ENCODE assay signal across 2 cellular contexts in genomic region chr11:75265851-75266531, GRCh38.
TF ChIP-seq lines count a peak whose summit lies in the region.

No MANE protein-coding gene starts in this region.

TF ChIP-seq in K562, 482 proteins besides CTCF, POLR2A, EP300 and RAD21:
- TF ChIP-seq CREM (IDR thresholded peaks at IDR 0.05; ENCODE audit: low read depth) = 0 out of 2 replicates have a peak, but pooled peaks have one; percentile 17
- no peak for TF ChIP-seq ZNF384 (IDR thresholded peaks at IDR 0.05; ENCODE audit: low read depth, low read length)
- TF ChIP-seq ATF3 (IDR thresholded peaks at IDR 0.05) = peak; percentile 69
- no peak for TF ChIP-seq ATF3 (CRISPR knock-in tag; conservative IDR thresholded peaks at IDR 0.05)
- TF ChIP-seq SMAD3 (CRISPR knock-in tag; conservative IDR thresholded peaks at IDR 0.05) = no peak
- peak; percentile 28; the same call in 1 of the 2 replicates for TF ChIP-seq ATF7 (IDR thresholded peaks at IDR 0.05)
- no peak for TF ChIP-seq CCAR2 (IDR thresholded peaks at IDR 0.05; ENCODE audit: low read depth, low read length)
- TF ChIP-seq POLR2G (IDR thresholded peaks at IDR 0.05; ENCODE audit: low read depth, low read length) = no peak
TF ChIP-seq in K562: peak in this region for 3.

TF ChIP-seq in HepG2, 621 proteins besides CTCF, POLR2A, EP300 and RAD21:
- TF ChIP-seq FOSL2 (CRISPR knock-in tag; IDR thresholded peaks at IDR 0.05) (peak; percentile 37; the same call in 1 of the 2 replicates), ATF7 (IDR thresholded peaks at IDR 0.05) (peak; percentile 84), ATF7 (CRISPR knock-in tag; IDR thresholded peaks at IDR 0.05) (no peak), ZFY (CRISPR knock-in tag; IDR thresholded peaks at IDR 0.05) (0 out of 2 replicates have a peak, but pooled peaks have one; percentile 16), ZNF687 (CRISPR knock-in tag; IDR thresholded peaks at IDR 0.05) (peak; percentile 32; the same call in 1 of the 2 replicates), ZBTB21 (CRISPR knock-in tag; IDR thresholded peaks at IDR 0.05) (peak; percentile 70; the same call in 1 of the 2 replicates), ASH2L (IDR thresholded peaks at IDR 0.05; ENCODE audit: insufficient read length, low read depth, low read length) (no peak), CREB1 (IDR thresholded peaks at IDR 0.05) (peak; percentile 81), CREB1 (CRISPR knock-in tag; IDR thresholded peaks at IDR 0.05) (no peak), PRDM15 (CRISPR knock-in tag; IDR thresholded peaks at IDR 0.05) (peak; percentile 56; the same call in 1 of the 2 replicates), CENPT (CRISPR knock-in tag; IDR thresholded peaks at IDR 0.05; ENCODE audit: low read depth) (no peak), ZNF256 (CRISPR knock-in tag; conservative IDR thresholded peaks at IDR 0.05) (no peak), HNF4A (CRISPR knock-in tag; IDR thresholded peaks at IDR 0.05) (peak; percentile 22; the same call in 1 of the 2 replicates)
